14 cellular contexts compared by ENCODE assay signal in genomic region chr2:55025627-55026026, GRCh38.
A peak's percentile ranks its signal among the peaks of the same experiment; 100 is the strongest.
DNase-seq lines count a peak whose midpoint lies in the region; ATAC-seq and TF ChIP-seq lines count a peak whose summit lies in the region.
"Had no signal": no experiment of that assay in that cellular context is flagged by ENCODE, and none has a peak within 500 bp of the region (broad histone marks: within the 10 kb centered on the region; RNA-seq: fewer than 3 reads in every experiment).

No MANE protein-coding gene starts in this region.

- no peak overlapping the region for H3K4me3 ChIP-seq in epithelial cell of esophagus (ENCODE audit: low read length)
- H3K4me3 ChIP-seq: colonic mucosa had no signal

- TF ChIP-seq CTCF in epithelial cell of esophagus (IDR thresholded peaks at IDR 0.05; ENCODE audit: insufficient read depth, low read depth, low read length, missing control alignments) = no peak

- DNase-seq in epithelial cell of esophagus (ENCODE audit: low read depth) = peak; percentile 35
- no peak for DNase-seq in cerebellar cortex (ENCODE audit: low spot score)
- no peak for DNase-seq in ecto neural progenitor cell (ENCODE audit: low spot score)
- no peak for DNase-seq in 8988T
- DNase-seq: activated CD8-positive, alpha-beta T cell treated with anti-CD3 and anti-CD28 coated beads, Interleukin-2, amount 10 ng/mL, durations not matched to agents 7 days and 5 days; activated naive CD8-positive, alpha-beta T cell treated with anti-CD3 and anti-CD28 coated beads, Interleukin-2, amount 50 U/mL, for 24 hours; CD4-positive, alpha-beta memory T cell; colonic mucosa; NCI-H2029; stimulated activated naive CD4-positive, alpha-beta T cell treated with Interleukin-2 at 50 U/mL for 16 hours had no signal

- ATAC-seq in GM18502 (IDR thresholded peaks at IDR 0.05; ENCODE audit: poor library complexity, unreplicated experiment) (peak; percentile 41), GM21526 (IDR thresholded peaks at IDR 0.05; ENCODE audit: low FRiP score, unreplicated experiment) (peak; percentile 39), HG03108 (IDR thresholded peaks at IDR 0.05; ENCODE audit: unreplicated experiment) (peak; percentile 35), HG03135 (IDR thresholded peaks at IDR 0.05; ENCODE audit: unreplicated experiment) (no peak)
- ATAC-seq: activated CD8-positive, alpha-beta T cell treated with anti-CD3 and anti-CD28 coated beads, Interleukin-2, amount 10 ng/mL, durations not matched to agents 7 days and 5 days; activated naive CD8-positive, alpha-beta T cell treated with anti-CD3 and anti-CD28 coated beads, Interleukin-2, amount 50 U/mL, for 24 hours had no signal
